In genomic region chr1:93348104-93348780, GRCh38 we compare ENCODE assay signal across 8 cellular contexts. TPM values are rescaled to one million over a fixed set of nuclear protein-coding genes. Genes with fewer than 3 reads are reported as not detected.
DNase-seq lines count a peak whose midpoint lies in the region; ATAC-seq and TF ChIP-seq lines count a peak whose summit lies in the region.

No MANE protein-coding gene starts in this region.

- POLR2A ChIA-PET in activated CD4-positive, alpha-beta T cell treated with anti-CD3 and anti-CD28 coated beads for 36 hours (lab: Charles Lee), result interaction anchor here (1.6 kb wide), 1 partner anchor 44 kb away, joined by 8 read pairs; no protein-coding TSS in a partner anchor
- POLR2A ChIA-PET in activated CD8-positive, alpha-beta T cell treated with anti-CD3 and anti-CD28 coated beads for 36 hours (lab: Charles Lee), result no interaction called here

- CTCF ChIA-PET in activated CD4-positive, alpha-beta T cell treated with anti-CD3 and anti-CD28 coated beads for 36 hours (lab: Charles Lee), result no interaction called here
- CTCF ChIA-PET in activated CD8-positive, alpha-beta T cell treated with anti-CD3 and anti-CD28 coated beads for 36 hours (lab: Charles Lee), result interaction anchor here (2.1 kb wide), 1 partner anchor 44 kb away, joined by 6 read pairs; no protein-coding TSS in a partner anchor

- peak overlapping the region; percentile 97 for H3K4me3 Mint-ChIP-seq in activated CD4-positive, alpha-beta T cell treated with anti-CD3 and anti-CD28 coated beads for 36 hours
- H3K4me3 Mint-ChIP-seq in activated CD8-positive, alpha-beta T cell treated with anti-CD3 and anti-CD28 coated beads for 36 hours, result peak overlapping the region; percentile 86

- no peaks in the 10 kb centered on the region for H3K27me3 Mint-ChIP-seq in activated CD4-positive, alpha-beta T cell treated with anti-CD3 and anti-CD28 coated beads for 36 hours
- H3K27me3 Mint-ChIP-seq in activated CD8-positive, alpha-beta T cell treated with anti-CD3 and anti-CD28 coated beads for 36 hours, result no peaks in the 10 kb centered on the region

- no peaks in the 10 kb centered on the region for H3K9me3 ChIP-seq in iPS-18a (ENCODE audit: control insufficient read depth, low read depth, low read length)
- H3K9me3 ChIP-seq in stomach smooth muscle (ENCODE audit: control insufficient read depth in 2 of 2, low read length in 2 of 2), result no peaks in the 10 kb centered on the region

- ATAC-seq in activated CD4-positive, alpha-beta T cell treated with anti-CD3 and anti-CD28 coated beads for 36 hours, result no peak
- no peak for ATAC-seq in activated CD8-positive, alpha-beta T cell treated with anti-CD3 and anti-CD28 coated beads for 36 hours

- H3K27ac ChIP-seq in iPS-18a (ENCODE audit: low read length) (no peak overlapping the region), stomach smooth muscle (ENCODE audit: low read length) (no peak overlapping the region)

- H3K36me3 ChIP-seq in iPS-18a (ENCODE audit: control insufficient read depth, low read depth, low read length) (peaks cover 5% of the 10 kb centered on the region), stomach smooth muscle (ENCODE audit: control insufficient read depth in 2 of 2, insufficient read depth in 2 of 2, low read length in 2 of 2) (no peaks in the 10 kb centered on the region)

- peak overlapping the region; percentile 98 for H3K9ac ChIP-seq in iPS-18a (ENCODE audit: low read length)
- peak overlapping the region; percentile 3 to 84 for H3K9ac ChIP-seq in stomach smooth muscle (ENCODE audit: low read length in 2 of 2)

- no peaks in the 10 kb centered on the region for H3K27me3 ChIP-seq in iPS-18a (ENCODE audit: control insufficient read depth, insufficient read depth, low read length)
- no peaks in the 10 kb centered on the region for H3K27me3 ChIP-seq in stomach smooth muscle (ENCODE audit: control insufficient read depth in 1 of 2, insufficient read depth in 2 of 2, low read length in 2 of 2)

- DNase-seq in activated CD4-positive, alpha-beta T cell treated with anti-CD3 and anti-CD28 coated beads for 36 hours, result no peak
- DNase-seq in activated CD4-positive, alpha-beta T cell treated with anti-CD3 and anti-CD28 coated beads, Interleukin-2, amount 50 U/mL, for 1 hour, result no peak
- DNase-seq in activated CD8-positive, alpha-beta T cell treated with anti-CD3 and anti-CD28 coated beads for 36 hours, result no peak
- DNase-seq in mesenteric fat pad (ENCODE audit: low spot score) (no peak), SK-N-DZ (ENCODE audit: low spot score) (no peak), posterior vena cava (ENCODE audit: low spot score) (no peak)

- no peaks in the 10 kb centered on the region for H3K9me3 Mint-ChIP-seq in activated CD4-positive, alpha-beta T cell treated with anti-CD3 and anti-CD28 coated beads for 36 hours (ENCODE audit: low read depth)
- H3K9me3 Mint-ChIP-seq in activated CD8-positive, alpha-beta T cell treated with anti-CD3 and anti-CD28 coated beads for 36 hours, result no peaks in the 10 kb centered on the region

- peaks cover 38% of the 10 kb centered on the region for H3K4me1 Mint-ChIP-seq in activated CD4-positive, alpha-beta T cell treated with anti-CD3 and anti-CD28 coated beads for 36 hours
- peaks cover 32% of the 10 kb centered on the region for H3K4me1 Mint-ChIP-seq in activated CD8-positive, alpha-beta T cell treated with anti-CD3 and anti-CD28 coated beads for 36 hours (ENCODE audit: low read depth)

- no peak for TF ChIP-seq CTCF in activated CD8-positive, alpha-beta T cell treated with anti-CD3 and anti-CD28 coated beads for 36 hours (IDR thresholded peaks at IDR 0.05)

- peaks cover 23% of the 10 kb centered on the region for H3K4me1 ChIP-seq in iPS-18a (ENCODE audit: control insufficient read depth, low read depth, low read length)
- H3K4me1 ChIP-seq in stomach smooth muscle (ENCODE audit: control insufficient read depth, insufficient read depth, low read length), result no peaks in the 10 kb centered on the region

- H3K36me3 Mint-ChIP-seq in activated CD4-positive, alpha-beta T cell treated with anti-CD3 and anti-CD28 coated beads for 36 hours (ENCODE audit: low read depth), result peaks cover 39% of the 10 kb centered on the region
- peaks cover 34% of the 10 kb centered on the region for H3K36me3 Mint-ChIP-seq in activated CD8-positive, alpha-beta T cell treated with anti-CD3 and anti-CD28 coated beads for 36 hours (ENCODE audit: low read depth)

- intact Hi-C loops in activated CD4-positive, alpha-beta T cell treated with anti-CD3 and anti-CD28 coated beads for 36 hours (cut with DNase I, micrococcal nuclease), result loop anchor here (2.0 to 10.0 kb wide), 10 partner anchors 99 to 1724 kb away; partner anchors contain the start of genes ABCD3 (in 1 of the 2), ALG14 (in 1 of the 2), DIPK1A (in 1 of the 2) and FNBP1L (in 1 of the 2)
- intact Hi-C loops in activated CD8-positive, alpha-beta T cell treated with anti-CD3 and anti-CD28 coated beads for 36 hours (cut with micrococcal nuclease), result loop anchor here (5.0 kb wide), 1 partner anchor 166 kb away; the partner anchor contains the start of genes CCDC18 and TMED5
- intact Hi-C loops in posterior vena cava (cut with DNase I), result no loop called here

- peak overlapping the region; percentile 84 for H3K27ac Mint-ChIP-seq in activated CD4-positive, alpha-beta T cell treated with anti-CD3 and anti-CD28 coated beads for 36 hours
- peak overlapping the region; percentile 21 for H3K27ac Mint-ChIP-seq in activated CD8-positive, alpha-beta T cell treated with anti-CD3 and anti-CD28 coated beads for 36 hours

- H3K4me3 ChIP-seq in iPS-18a (ENCODE audit: low read length) (peak overlapping the region; percentile 100), stomach smooth muscle (ENCODE audit: low read length in 2 of 2) (peak overlapping the region; percentile 54 to 83)

RNA-seq across cellular contexts. Expression of gene DR1, which starts 2.5 kb away (rescaled TPM):
- 10 to 100 TPM; 84.8 to 95.3 TPM for total RNA-seq in activated CD4-positive, alpha-beta T cell treated with anti-CD3 and anti-CD28 coated beads for 36 hours
- 10 to 100 TPM; 71.3 to 79.2 TPM for total RNA-seq in activated CD8-positive, alpha-beta T cell treated with anti-CD3 and anti-CD28 coated beads for 36 hours
- total RNA-seq in mesenteric fat pad, result 40.1 TPM
- 35.7 and 46.6 TPM in 2 replicates for polyA plus RNA-seq in SK-N-DZ (2014; cell fraction: cytosol; rRNA removed)
- 11.2 and 15.8 TPM in 2 replicates for polyA plus RNA-seq in SK-N-DZ (2014; cell fraction: nucleus; rRNA removed)
- 10 to 100 TPM; 40.3 to 41.9 TPM for total RNA-seq in posterior vena cava

Comparison
In these comparisons a context has a peak if more than half of its experiments do, and no peak if none do; other contexts are left out.
1. intact Hi-C loops: an anchor here in activated CD4-positive, alpha-beta T cell treated with anti-CD3 and anti-CD28 coated beads for 36 hours (2.0 to 10.0 kb wide) and activated CD8-positive, alpha-beta T cell treated with anti-CD3 and anti-CD28 coated beads for 36 hours (5.0 kb wide); none called in posterior vena cava.